20 cellular contexts compared by ENCODE assay signal in genomic region chr6:166297606-166298005, GRCh38. TPM values are rescaled to one million over a fixed set of nuclear protein-coding genes. Genes with fewer than 3 reads are reported as not detected.
"Had no signal": no experiment of that assay in that cellular context is flagged by ENCODE, and none has a peak within 500 bp of the region (broad histone marks: within the 10 kb centered on the region; RNA-seq: fewer than 3 reads in every experiment).

No MANE protein-coding gene starts in this region.

- H3K36me3 ChIP-seq: ascending aorta, breast epithelium, transverse colon, vagina had no signal

- H3K9me3 ChIP-seq: ascending aorta, breast epithelium, transverse colon, vagina had no signal

- H3K27ac ChIP-seq: ascending aorta, breast epithelium, hepatocyte, parathyroid adenoma, transverse colon, vagina had no signal

- H3K27me3 ChIP-seq: ascending aorta, vagina had no signal

- FAIRE-seq: TTC549 had no signal

- ATAC-seq: left ventricle myocardium superior; stimulated activated naive B cell treated with anti-CD40 and anti-IgM and Interleukin-4, amounts not matched to agents 10 μg/mL and 1 μg/mL and 100 μg/mL, for 72 hours; WTC11 had no signal

- H3K4me3 ChIP-seq: ascending aorta, breast epithelium, hepatocyte, transverse colon, vagina had no signal

- DNase-seq: activated CD4-positive, alpha-beta T cell treated with anti-CD3 and anti-CD28 coated beads for 48 hours; activated naive CD4-positive, alpha-beta T cell; activated naive CD8-positive, alpha-beta T cell treated with anti-CD3 and anti-CD28 coated beads, Interleukin-2, amount 10 ng/mL, durations not matched to agents 7 days and 5 days; activated T-cell treated with anti-CD3 and anti-CD28 coated beads for 4 hours; erythroblast; left ventricle myocardium superior; mesenchymal stem cell; stimulated activated CD4-positive, alpha-beta T cell treated with anti-CD3 and anti-CD28 coated beads, Interleukin-4, amount 100 ng/mL, for 1 hour; stimulated activated naive B cell treated with anti-CD40 and anti-IgM and Interleukin-4, amounts not matched to agents 10 μg/mL and 1 μg/mL and 100 μg/mL, for 72 hours; SW 1271; transverse colon had no signal

- H3K4me1 ChIP-seq: ascending aorta, breast epithelium, parathyroid adenoma, transverse colon, vagina had no signal

RNA-seq across cellular contexts. Expression of gene PRR18, which starts 10.6 kb away (rescaled TPM):
- total RNA-seq: activated naive CD8-positive, alpha-beta T cell treated with anti-CD3 and anti-CD28 coated beads, Interleukin-2, amount 10 ng/mL, durations not matched to agents 7 days and 5 days; ascending aorta; dermis microvascular lymphatic vessel endothelial cell; left ventricle myocardium superior; T-helper 2 cell treated with Interferon-gamma antibody and Interleukin-4, amounts not matched to agents 100 ng/mL and 5 ng/mL, for 36 hours; transverse colon; vagina had no signal
